11 cellular contexts compared by ENCODE assay signal in genomic region chr19:56916528-56916927, GRCh38.
"Had no signal": no experiment of that assay in that cellular context is flagged by ENCODE, and none has a peak within 500 bp of the region (broad histone marks: within the 10 kb centered on the region; RNA-seq: fewer than 3 reads in every experiment).

No MANE protein-coding gene starts in this region.

- H3K4me1 ChIP-seq: HAP-1 had no signal

- H3K4me2 ChIP-seq: GM23338 had no signal

- H3K9ac ChIP-seq: GM23248 had no signal

- DNase-seq: GM23248, GOT3, H7, H9, HCEC 1CT, HFFc6 had no signal

- FAIRE-seq: H1, H54 had no signal

- H2AFZ ChIP-seq: GM23248, GM23338 had no signal

- H3K36me3 ChIP-seq: HAP-1 had no signal

- H3K27ac ChIP-seq: GM23248 had no signal

- ATAC-seq: GM23338, HCT116 had no signal

- H3K9me3 ChIP-seq: HAP-1 had no signal

- H3K4me3 ChIP-seq: GM23248, GM23338, HAP-1 had no signal
